In the genomic region with DNA sequence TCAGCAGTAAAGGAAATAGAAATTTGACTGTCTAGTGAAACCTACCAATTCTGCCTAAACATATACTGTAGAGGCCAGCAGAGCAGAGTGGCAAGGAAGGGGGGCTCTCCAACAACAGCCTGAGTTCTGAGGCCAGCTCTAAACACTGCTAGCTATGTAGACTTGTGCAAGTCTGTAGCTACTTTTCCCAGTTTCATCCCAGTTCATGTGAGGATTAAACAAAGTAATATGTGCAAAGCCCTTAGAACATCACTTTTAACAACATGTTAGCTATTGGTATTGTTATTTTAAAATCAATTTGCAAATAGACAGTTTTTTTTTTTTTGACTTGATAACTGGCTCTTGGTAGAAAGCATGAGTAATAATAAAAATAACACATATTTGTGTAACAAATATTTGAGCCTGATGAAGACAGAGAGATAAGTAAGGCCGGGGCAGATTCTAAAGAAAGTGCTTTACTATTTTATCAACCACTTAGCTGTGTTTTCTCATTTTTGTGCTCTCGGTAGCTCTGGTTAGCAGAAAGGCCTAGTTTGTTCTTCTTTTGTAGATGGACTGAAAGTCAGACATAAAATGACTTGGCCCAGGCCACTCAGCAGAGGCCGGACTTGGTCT, we compare ENCODE assay signal across 1 cellular context.
TF ChIP-seq lines count a peak whose summit lies in the region.

No MANE protein-coding gene starts in this region.

TF ChIP-seq in endothelial cell of umbilical vein, 7 proteins besides CTCF, POLR2A, EP300 and RAD21:
- TF ChIP-seq EZH2 (IDR thresholded peaks at IDR 0.05; ENCODE audit: borderline replicate concordance, low read depth, low read length, severe bottlenecking): no peak
- TF ChIP-seq GATA2 (IDR thresholded peaks at IDR 0.05; ENCODE audit: insufficient read depth, insufficient read length, low read depth, low read length): peak; percentile 64
